ENCODE assay signal across 12 cellular contexts in genomic region chr5:119309290-119309818, GRCh38. TPM values are rescaled to one million over a fixed set of nuclear protein-coding genes. Genes with fewer than 3 reads are reported as not detected.
A peak's percentile ranks its signal among the peaks of the same experiment; 100 is the strongest.
DNase-seq lines count a peak whose midpoint lies in the region; ATAC-seq and TF ChIP-seq lines count a peak whose summit lies in the region.
"Had no signal": no experiment of that assay in that cellular context is flagged by ENCODE, and none has a peak within 500 bp of the region (broad histone marks: within the 10 kb centered on the region; RNA-seq: fewer than 3 reads in every experiment).

No MANE protein-coding gene starts in this region.

- peak overlapping the region; percentile 54 to 91 (median 78) for H3K4me3 Mint-ChIP-seq in naive B cell

- no peak overlapping the region for H3K4me2 ChIP-seq in osteoblast (ENCODE audit: insufficient read depth, low read length)

- H3K27me3 Mint-ChIP-seq in naive B cell, result no peaks in the 10 kb centered on the region

- peaks cover 55 to 94% (median 77%) of the 10 kb centered on the region in 3 donors for H3K4me1 Mint-ChIP-seq in naive B cell

- DNase-seq in SJCRH30 (no peak), naive B cell (no peak), NCI-H82 (lab: John Stamatoyannopoulos, UW) (no peak), osteoblast (ENCODE audit: insufficient read length, low spot score, missing footprints) (no peak), D341Med (ENCODE audit: low spot score) (no peak)
- no peak for DNase-seq in stimulated activated CD8-positive, alpha-beta memory T cell treated with anti-CD3 and anti-CD28 coated beads, Interleukin-4, amount 100 ng/mL, for 48 hours
- DNase-seq: activated CD8-positive, alpha-beta memory T cell treated with anti-CD3 and anti-CD28 coated beads for 24 hours; pancreas had no signal

- no peak for TF ChIP-seq CTCF in osteoblast (IDR thresholded peaks at IDR 0.05; ENCODE audit: extremely low read depth, low read depth, low read length)

- H3K27me3 ChIP-seq in SJCRH30, result no peaks in the 10 kb centered on the region
- H3K27me3 ChIP-seq in osteoblast (ENCODE audit: insufficient read depth, low read length), result no peaks in the 10 kb centered on the region
- H3K27me3 ChIP-seq: pancreas had no signal

- H3K36me3 ChIP-seq in SJCRH30 (0 out of 2 replicates have a peak, but pooled peaks cover 2% of the 10 kb centered on the region), osteoblast (ENCODE audit: insufficient read depth, low read length) (no peaks in the 10 kb centered on the region)
- H3K36me3 ChIP-seq: pancreas had no signal

- H3K27ac Mint-ChIP-seq in naive B cell, result peak overlapping the region; percentile 94 to 99 (median 98)

- H3K9me3 ChIP-seq in SJCRH30 (replicated peaks), result no peaks in the 10 kb centered on the region
- no peaks in the 10 kb centered on the region for H3K9me3 ChIP-seq in osteoblast (ENCODE audit: low read depth, low read length)
- H3K9me3 ChIP-seq: pancreas had no signal

- no peaks in the 10 kb centered on the region for H3K9me3 Mint-ChIP-seq in naive B cell

- peaks cover 8% of the 10 kb centered on the region for H3K79me2 ChIP-seq in osteoblast (ENCODE audit: insufficient read depth, low read length)

- ATAC-seq in GM18867 (IDR thresholded peaks at IDR 0.05; ENCODE audit: unreplicated experiment), result peak; percentile 11
- peak; percentile 11 for ATAC-seq in GM21825 (IDR thresholded peaks at IDR 0.05; ENCODE audit: unreplicated experiment)
- ATAC-seq in naive B cell (ENCODE audit: low read depth in 2 of 2), result peak; percentile 54 to 63
- ATAC-seq: Panc1 had no signal

- H2AFZ ChIP-seq in osteoblast (ENCODE audit: low read length), result no peak overlapping the region

- no peaks in the 10 kb centered on the region for H4K20me1 ChIP-seq in osteoblast (ENCODE audit: insufficient read depth, low read length)

- H3K4me1 ChIP-seq in SJCRH30 (peaks cover 31% of the 10 kb centered on the region), osteoblast (ENCODE audit: insufficient read depth, low read length) (peaks cover 11% of the 10 kb centered on the region)

- no peak overlapping the region for H3K4me3 ChIP-seq in SJCRH30
- no peak overlapping the region for H3K4me3 ChIP-seq in osteoblast (ENCODE audit: insufficient read depth, low read length)
- H3K4me3 ChIP-seq: coronary artery, pancreas had no signal

- peaks cover 0 to 7% of the 10 kb centered on the region in 2 donors for H3K36me3 Mint-ChIP-seq in naive B cell

- peak overlapping the region; percentile 18; the same call in 1 of the 2 replicates for H3K27ac ChIP-seq in SJCRH30
- no peak overlapping the region for H3K27ac ChIP-seq in osteoblast (ENCODE audit: low read depth, low read length)
- H3K27ac ChIP-seq: coronary artery, pancreas had no signal

RNA-seq across cellular contexts. Expression of gene TNFAIP8, which starts 46.5 kb away (rescaled TPM):
- 43.1 and 45.3 TPM in 2 replicates for total RNA-seq in SJCRH30 (2014; rRNA removed; shearing (Covaris generic))
- polyA plus RNA-seq in naive B cell (ENCODE audit: low read depth in 6 of 6), result 100 to 1,000 TPM; 224 to 432 (median 315) TPM
- 23.2 and 26.2 TPM in 2 replicates for total RNA-seq in osteoblast
